8 cellular contexts compared by ENCODE assay signal in the genomic region with DNA sequence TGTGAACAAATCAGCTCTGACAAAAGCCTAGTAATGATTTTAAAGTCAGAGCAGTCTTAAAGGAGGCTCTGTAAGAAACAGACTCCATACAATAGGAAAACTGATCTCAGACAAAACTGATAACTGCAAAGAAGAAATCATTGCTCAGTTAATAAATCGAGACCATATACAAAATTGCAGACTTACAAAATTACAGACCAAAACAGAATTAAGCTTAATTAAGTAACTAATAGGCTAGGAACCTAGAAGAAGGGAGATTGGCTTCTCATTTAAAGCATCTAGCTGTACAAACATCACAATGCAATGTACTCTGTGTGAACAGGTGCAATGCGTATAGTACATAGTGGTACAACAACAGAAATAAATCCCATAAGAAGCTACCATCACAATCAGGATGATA. TPM values are rescaled to one million over a fixed set of nuclear protein-coding genes. Genes with fewer than 3 reads are reported as not detected.
DNase-seq lines count a peak whose midpoint lies in the region; ATAC-seq and TF ChIP-seq lines count a peak whose summit lies in the region.

No MANE protein-coding gene starts in this region.

- H3K9me3 ChIP-seq in lower lobe of right lung (peaks cover 7% of the 10 kb centered on the region), uterus (no peaks in the 10 kb centered on the region)

- H3K36me3 ChIP-seq in lower lobe of right lung = no peaks in the 10 kb centered on the region
- H3K36me3 ChIP-seq in uterus = no peaks in the 10 kb centered on the region

- H3K27ac ChIP-seq in lower lobe of right lung (peak overlapping the region; percentile 68), uterus (peak overlapping the region; percentile 65 to 87)

- H3K4me1 ChIP-seq in lower lobe of right lung (peaks cover 37% of the 10 kb centered on the region), uterus (no peaks in the 10 kb centered on the region)

- TF ChIP-seq CTCF in WI38 (IDR thresholded peaks at IDR 0.05; ENCODE audit: low read depth, low read length) = no peak
- no peak for TF ChIP-seq CTCF in lower lobe of right lung (IDR thresholded peaks at IDR 0.05)
- no peak for TF ChIP-seq CTCF in uterus (IDR thresholded peaks at IDR 0.05)

- no peak for DNase-seq in Right ventricle myocardium superior
- no peak for DNase-seq in Right ventricle myocardium inferior (ENCODE audit: missing footprints)
- DNase-seq in lower lobe of right lung = no peak
- no peak for DNase-seq in uterus
- DNase-seq in cerebellar nuclear complex (lab: John Stamatoyannopoulos, UW) = no peak

- ATAC-seq in Right ventricle myocardium superior (ENCODE audit: poor library complexity) = peak; percentile 24
- no peak for ATAC-seq in Right ventricle myocardium inferior
- no peak for ATAC-seq in lower lobe of right lung
- ATAC-seq in GM19467 (IDR thresholded peaks at IDR 0.05; ENCODE audit: unreplicated experiment) = no peak
- no peak for ATAC-seq in GM21390 (IDR thresholded peaks at IDR 0.05; ENCODE audit: unreplicated experiment)

- TF ChIP-seq POLR2A in uterus (IDR thresholded peaks at IDR 0.05) = no peak

- H3K4me3 ChIP-seq in WI38 (ENCODE audit: low read depth, low read length) (peak overlapping the region; percentile 51; the same call in 1 of the 2 replicates), lower lobe of right lung (peak overlapping the region; percentile 50), uterus (peak overlapping the region; percentile 25 to 28)

- intact Hi-C loops in Right ventricle myocardium superior (cut with DNase I) (no loop called here), Right ventricle myocardium inferior (cut with DNase I) (no loop called here), lower lobe of right lung (cut with DNase I) (no loop called here), uterus (cut with DNase I; ENCODE audit: low total_unique reads) (no loop called here)

- H3K27me3 ChIP-seq in lower lobe of right lung (ENCODE audit: low read depth) = no peaks in the 10 kb centered on the region
- H3K27me3 ChIP-seq in uterus = no peaks in the 10 kb centered on the region

RNA-seq across cellular contexts. Expression of a gene that starts 46.3 kb away (rescaled TPM):
- total RNA-seq in Right ventricle myocardium superior (53.4 TPM), Right ventricle myocardium inferior (55.7 TPM), lower lobe of right lung (66.4 TPM), uterus (100 to 1,000 TPM in 1 of 4 donors, 10 to 100 TPM in 3; 35.6 to 157 (median 85.1) TPM)
